28 cellular contexts compared by ENCODE assay signal in the genomic region with DNA sequence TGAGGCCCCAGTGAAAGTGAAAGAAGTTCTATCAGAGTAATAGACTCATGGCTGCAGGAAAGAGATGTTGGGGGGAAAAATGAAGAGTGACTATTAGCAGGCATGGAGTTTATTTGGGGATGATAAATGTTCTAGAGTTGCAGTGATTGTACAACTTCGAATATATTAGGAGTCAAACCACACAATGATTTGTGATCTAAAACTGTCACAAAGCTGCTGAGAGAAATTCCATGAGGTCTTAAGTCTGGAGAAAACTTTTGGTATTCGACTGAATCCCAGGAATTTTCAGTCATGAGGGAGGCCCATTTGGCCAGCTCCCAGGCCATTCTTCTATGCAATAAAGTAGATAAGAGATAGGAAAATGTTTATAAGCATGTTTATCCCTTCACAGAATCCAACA. TPM values are rescaled to one million over a fixed set of nuclear protein-coding genes. Genes with fewer than 3 reads are reported as not detected.
"Had no signal": no experiment of that assay in that cellular context is flagged by ENCODE, and none has a peak within 500 bp of the region (broad histone marks: within the 10 kb centered on the region; RNA-seq: fewer than 3 reads in every experiment).

No MANE protein-coding gene starts in this region.

- H3K4me2 ChIP-seq: SK-N-SH had no signal

- H3K36me3 ChIP-seq: breast epithelium, SJCRH30 had no signal

- H3K27me3 Mint-ChIP-seq: activated CD4-positive, alpha-beta memory T cell treated with anti-CD3 and anti-CD28 coated beads, Interleukin-2, amount 10 ng/mL, durations not matched to agents 7 days and 5 days; activated CD4-positive, alpha-beta T cell treated with anti-CD3 and anti-CD28 coated beads, Interleukin-2, amount 10 ng/mL, durations not matched to agents 7 days and 5 days; activated naive CD8-positive, alpha-beta T cell; activated T-helper 17 cell treated with anti-CD3 and anti-CD28 coated beads, Interleukin-2, amount 50 U/mL, for 72 hours had no signal

- H3K4me3 ChIP-seq: breast epithelium, SJCRH30 had no signal

- H3K4me1 ChIP-seq: breast epithelium had no signal

- H3K27ac ChIP-seq: breast epithelium, SJCRH30, VCaP had no signal

- H3K9me3 ChIP-seq: breast epithelium, SJCRH30, SK-N-SH had no signal

- H3K9ac ChIP-seq: SK-N-SH had no signal

- H3K9me3 Mint-ChIP-seq: activated CD4-positive, alpha-beta memory T cell treated with anti-CD3 and anti-CD28 coated beads, Interleukin-2, amount 10 ng/mL, durations not matched to agents 7 days and 5 days; activated CD4-positive, alpha-beta T cell treated with anti-CD3 and anti-CD28 coated beads, Interleukin-2, amount 10 ng/mL, durations not matched to agents 7 days and 5 days; activated naive CD4-positive, alpha-beta T cell treated with anti-CD3 and anti-CD28 coated beads for 36 hours; activated T-helper 17 cell treated with anti-CD3 and anti-CD28 coated beads, Interleukin-2, amount 50 U/mL, for 72 hours had no signal

- H3K4me3 Mint-ChIP-seq: activated CD4-positive, alpha-beta memory T cell treated with anti-CD3 and anti-CD28 coated beads, Interleukin-2, amount 10 ng/mL, durations not matched to agents 7 days and 5 days; activated CD4-positive, alpha-beta T cell treated with anti-CD3 and anti-CD28 coated beads, Interleukin-2, amount 10 ng/mL, durations not matched to agents 7 days and 5 days; activated naive CD4-positive, alpha-beta T cell treated with anti-CD3 and anti-CD28 coated beads for 36 hours; activated naive CD8-positive, alpha-beta T cell; activated T-helper 17 cell treated with anti-CD3 and anti-CD28 coated beads, Interleukin-2, amount 50 U/mL, for 72 hours had no signal

- H3K4me1 Mint-ChIP-seq: activated T-helper 17 cell treated with anti-CD3 and anti-CD28 coated beads, Interleukin-2, amount 50 U/mL, for 72 hours had no signal

- H3K36me3 Mint-ChIP-seq: activated naive CD8-positive, alpha-beta T cell had no signal

- DNase-seq: activated CD4-positive, alpha-beta memory T cell treated with anti-CD3 and anti-CD28 coated beads, Interleukin-2, amount 10 ng/mL, durations not matched to agents 7 days and 5 days; activated CD4-positive, alpha-beta T cell treated with anti-CD3 and anti-CD28 coated beads, Interleukin-2, amount 10 ng/mL, durations not matched to agents 7 days and 5 days; activated CD4-positive, CD25-positive, alpha-beta regulatory T cell; activated gamma-delta T cell; activated naive CD4-positive, alpha-beta T cell treated with anti-CD3 and anti-CD28 coated beads for 36 hours; activated T-cell treated with anti-CD3 and anti-CD28 coated beads for 4 hours; activated T-cell treated with anti-CD3 and anti-CD28 coated beads, Interleukin-2, amount 50 U/mL, for 48 hours; caudate nucleus; KG1; NCI-H1048; NCI-H146; NCI-H2029; NCI-H2107; NCI-H2171 treated with DMSO at 0.1 percent for 48 hours; NCI-H345; NCI-H510A; NCI-H69; NK-92 treated with Interleukin-12 subunit alpha and Interleukin-12 subunit beta, amount 100 ng/mL, for 24 hours; OCI-M1; RPMI8226; SJCRH30; SK-N-SH; T-helper 1 cell had no signal

- H3K27me3 ChIP-seq: breast epithelium, SJCRH30 had no signal

- H3K27ac Mint-ChIP-seq: activated CD4-positive, alpha-beta memory T cell treated with anti-CD3 and anti-CD28 coated beads, Interleukin-2, amount 10 ng/mL, durations not matched to agents 7 days and 5 days; activated CD4-positive, alpha-beta T cell treated with anti-CD3 and anti-CD28 coated beads, Interleukin-2, amount 10 ng/mL, durations not matched to agents 7 days and 5 days; activated naive CD4-positive, alpha-beta T cell treated with anti-CD3 and anti-CD28 coated beads for 36 hours; activated naive CD8-positive, alpha-beta T cell; activated T-helper 17 cell treated with anti-CD3 and anti-CD28 coated beads, Interleukin-2, amount 50 U/mL, for 72 hours had no signal

RNA-seq across cellular contexts. Expression of a gene that starts 55.9 kb away (rescaled TPM):
- total RNA-seq: activated CD4-positive, alpha-beta memory T cell treated with anti-CD3 and anti-CD28 coated beads, Interleukin-2, amount 10 ng/mL, durations not matched to agents 7 days and 5 days; activated CD4-positive, alpha-beta T cell treated with anti-CD3 and anti-CD28 coated beads, Interleukin-2, amount 10 ng/mL, durations not matched to agents 7 days and 5 days; T-helper 2 cell treated with Interferon-gamma antibody and Interleukin-4, amounts not matched to agents 100 ng/mL and 5 ng/mL, for 36 hours had no signal
